23 cellular contexts compared by ENCODE assay signal in genomic region chr5:82561786-82562185, GRCh38.
"Had no signal": no experiment of that assay in that cellular context is flagged by ENCODE, and none has a peak within 500 bp of the region (broad histone marks: within the 10 kb centered on the region; RNA-seq: fewer than 3 reads in every experiment).

No MANE protein-coding gene starts in this region.

- H3K9me3 ChIP-seq: esophagus muscularis mucosa, gastrocnemius medialis, thoracic aorta, transverse colon, upper lobe of right lung, uterus had no signal

- H3K4me1 ChIP-seq: esophagus muscularis mucosa, gastrocnemius medialis, neural progenitor cell, parathyroid adenoma, right atrium auricular region, transverse colon, upper lobe of right lung, uterus had no signal

- DNase-seq: dermis blood vessel endothelial cell; effector memory CD4-positive, alpha-beta T cell; foreskin fibroblast; gastrocnemius medialis; kidney; naive B cell; stimulated activated naive B cell treated with anti-CD40 and anti-IgM and Interleukin-4, amounts not matched to agents 10 μg/mL and 1 μg/mL and 100 μg/mL, for 72 hours; transverse colon; upper lobe of right lung; uterus had no signal

- H3K27me3 Mint-ChIP-seq: progenitor cell of endocrine pancreas had no signal

- H3K4me3 Mint-ChIP-seq: memory B cell; naive B cell; natural killer cell treated with Interleukin-12 subunit alpha and Interleukin-12 subunit beta and Interleukin-15 and Interleukin-18, amount 100 ng/mL, for 72 hours; neural progenitor cell; stimulated activated naive B cell treated with anti-CD40 and anti-IgM and Interleukin-4, amounts not matched to agents 10 μg/mL and 1 μg/mL and 100 μg/mL, for 72 hours; stimulated activated naive CD8-positive, alpha-beta T cell treated with anti-CD3 and anti-CD28 coated beads, Interleukin-15, Interleukin-2, amounts not matched to agents 100 ng/mL and 50 ng/mL, for 24 hours had no signal

- H3K4me2 ChIP-seq: neural progenitor cell had no signal

- H3K9me3 Mint-ChIP-seq: neural progenitor cell had no signal

- ATAC-seq: gastrocnemius medialis; natural killer cell treated with Interleukin-12 subunit alpha and Interleukin-12 subunit beta and Interleukin-15 and Interleukin-18, amount 100 ng/mL, for 72 hours; sciatic nerve; stimulated activated naive B cell treated with anti-CD40 and anti-IgM and Interleukin-4, amounts not matched to agents 10 μg/mL and 1 μg/mL and 100 μg/mL, for 72 hours; upper lobe of right lung had no signal

- H2AFZ ChIP-seq: neural progenitor cell, parathyroid adenoma had no signal

- H3K27me3 ChIP-seq: gastrocnemius medialis, neural progenitor cell, right atrium auricular region, transverse colon, upper lobe of right lung, uterus had no signal

- H3K36me3 Mint-ChIP-seq: memory B cell; neural progenitor cell; stimulated activated naive B cell treated with anti-CD40 and anti-IgM and Interleukin-4, amounts not matched to agents 10 μg/mL and 1 μg/mL and 100 μg/mL, for 72 hours had no signal

- H3K27ac Mint-ChIP-seq: memory B cell; naive B cell; natural killer cell treated with Interleukin-12 subunit alpha and Interleukin-12 subunit beta and Interleukin-15 and Interleukin-18, amount 100 ng/mL, for 72 hours; neural progenitor cell; progenitor cell of endocrine pancreas; stimulated activated naive B cell treated with anti-CD40 and anti-IgM and Interleukin-4, amounts not matched to agents 10 μg/mL and 1 μg/mL and 100 μg/mL, for 72 hours; stimulated activated naive CD8-positive, alpha-beta T cell treated with anti-CD3 and anti-CD28 coated beads, Interleukin-15, Interleukin-2, amounts not matched to agents 100 ng/mL and 50 ng/mL, for 24 hours had no signal

- H3K36me3 ChIP-seq: esophagus muscularis mucosa, gastrocnemius medialis, neural progenitor cell, right atrium auricular region, thoracic aorta, transverse colon, upper lobe of right lung, uterus had no signal

- H3K4me3 ChIP-seq: coronary artery, esophagus muscularis mucosa, gastrocnemius medialis, lung, neural progenitor cell, right atrium auricular region, thoracic aorta, transverse colon, upper lobe of right lung, uterus had no signal

- H3K79me2 ChIP-seq: parathyroid adenoma had no signal

- H3K27ac ChIP-seq: coronary artery, esophagus muscularis mucosa, gastrocnemius medialis, neural progenitor cell, parathyroid adenoma, right atrium auricular region, transverse colon, upper lobe of right lung, uterus had no signal

- H3K4me1 Mint-ChIP-seq: memory B cell; naive B cell; neural progenitor cell; stimulated activated naive B cell treated with anti-CD40 and anti-IgM and Interleukin-4, amounts not matched to agents 10 μg/mL and 1 μg/mL and 100 μg/mL, for 72 hours had no signal

- FAIRE-seq: endothelial cell of umbilical vein, kidney had no signal

- H3K9ac ChIP-seq: neural progenitor cell, parathyroid adenoma had no signal
